In genomic region chr5:40378431-40379175, GRCh38 we compare ENCODE assay signal across 11 cellular contexts.
DNase-seq lines count a peak whose midpoint lies in the region; ATAC-seq lines count a peak whose summit lies in the region.
"Had no signal": no experiment of that assay in that cellular context is flagged by ENCODE, and none has a peak within 500 bp of the region (broad histone marks: within the 10 kb centered on the region; RNA-seq: fewer than 3 reads in every experiment).

No MANE protein-coding gene starts in this region.

- H3K27ac Mint-ChIP-seq in activated CD4-positive, alpha-beta T cell treated with anti-CD3 and anti-CD28 coated beads for 36 hours, result peak overlapping the region; percentile 83

- POLR2A ChIA-PET in activated CD4-positive, alpha-beta T cell treated with anti-CD3 and anti-CD28 coated beads for 36 hours (lab: Charles Lee), result interaction anchor here (1.0 kb wide), 1 partner anchor 23 kb away, joined by 4 read pairs; no protein-coding TSS in a partner anchor

- no peak for DNase-seq in activated CD4-positive, alpha-beta T cell treated with anti-CD3 and anti-CD28 coated beads for 36 hours
- DNase-seq in activated CD4-positive, alpha-beta T cell treated with anti-CD3 and anti-CD28 coated beads, Interleukin-2, amount 50 U/mL, for 4 hours, result no peak
- peak; percentile 98 for DNase-seq in MV-4-11 (lab: John Stamatoyannopoulos, UW)
- DNase-seq in pons (ENCODE audit: low spot score), result peak; percentile 34
- no peak for DNase-seq in NCI-H2196 (lab: John Stamatoyannopoulos, UW; ENCODE audit: unreplicated experiment)
- no peak for DNase-seq in NCI-H345 (lab: John Stamatoyannopoulos, UW)
- DNase-seq in GM03348 (ENCODE audit: low spot score), result no peak
- DNase-seq: body of pancreas; stimulated activated CD4-positive, alpha-beta T cell treated with anti-CD3 and anti-CD28 coated beads, Interleukin-12 subunit alpha, Interleukin-12 subunit beta, amount 100 ng/mL, for 4 hours had no signal

- intact Hi-C loops in activated CD4-positive, alpha-beta T cell treated with anti-CD3 and anti-CD28 coated beads for 36 hours (cut with DNase I, micrococcal nuclease), result no loop called here

- no peaks in the 10 kb centered on the region for H3K27me3 Mint-ChIP-seq in activated CD4-positive, alpha-beta T cell treated with anti-CD3 and anti-CD28 coated beads for 36 hours

- peaks cover 25% of the 10 kb centered on the region for H3K36me3 Mint-ChIP-seq in activated CD4-positive, alpha-beta T cell treated with anti-CD3 and anti-CD28 coated beads for 36 hours (ENCODE audit: low read depth)

- H3K4me1 Mint-ChIP-seq in activated CD4-positive, alpha-beta T cell treated with anti-CD3 and anti-CD28 coated beads for 36 hours, result peaks cover 62% of the 10 kb centered on the region

- H3K4me3 Mint-ChIP-seq in activated CD4-positive, alpha-beta T cell treated with anti-CD3 and anti-CD28 coated beads for 36 hours, result no peak overlapping the region

- ATAC-seq in activated CD4-positive, alpha-beta T cell treated with anti-CD3 and anti-CD28 coated beads for 36 hours, result peak; percentile 23
- peak; percentile 64 for ATAC-seq in HG02798 (IDR thresholded peaks at IDR 0.05; ENCODE audit: poor library complexity, unreplicated experiment)
- ATAC-seq: body of pancreas, HCT116 had no signal

- CTCF ChIA-PET in activated CD4-positive, alpha-beta T cell treated with anti-CD3 and anti-CD28 coated beads for 36 hours (lab: Charles Lee), result interaction anchor here (0.6 kb wide), 1 partner anchor 616 kb away, joined by 3 read pairs; no protein-coding TSS in a partner anchor

- peaks cover 13% of the 10 kb centered on the region for H3K9me3 Mint-ChIP-seq in activated CD4-positive, alpha-beta T cell treated with anti-CD3 and anti-CD28 coated beads for 36 hours (ENCODE audit: low read depth)

Comparison
In these comparisons a context has a peak if more than half of its experiments do, and no peak if none do; other contexts are left out.
1. DNase-seq: peak in MV-4-11 (single experiment) and pons (single experiment); none in activated CD4-positive, alpha-beta T cell treated with anti-CD3 and anti-CD28 coated beads for 36 hours (single experiment), activated CD4-positive, alpha-beta T cell treated with anti-CD3 and anti-CD28 coated beads, Interleukin-2, amount 50 U/mL, for 4 hours (0 of 2), NCI-H2196 (single experiment), NCI-H345 (single experiment) and GM03348 (single experiment).